In genomic region chr4:190179030-190179739, GRCh38 we compare ENCODE assay signal across 11 cellular contexts. TPM values are rescaled to one million over a fixed set of nuclear protein-coding genes. Genes with fewer than 3 reads are reported as not detected.
A peak's percentile ranks its signal among the peaks of the same experiment; 100 is the strongest.
DNase-seq lines count a peak whose midpoint lies in the region; ATAC-seq and TF ChIP-seq lines count a peak whose summit lies in the region.
"Not testable (repeated sequence)": the region's sequence is repeated elsewhere in the genome, so short reads cannot be mapped to it uniquely, and the experiment has no call there.
"Had no signal": no experiment of that assay in that cellular context is flagged by ENCODE, and none has a peak within 500 bp of the region (broad histone marks: within the 10 kb centered on the region; RNA-seq: fewer than 3 reads in every experiment).

No MANE protein-coding gene starts in this region.

- H3K4me1 Mint-ChIP-seq in activated CD4-positive, alpha-beta memory T cell treated with anti-CD3 and anti-CD28 coated beads, Interleukin-2, amount 10 ng/mL, durations not matched to agents 7 days and 5 days; natural killer cell: not testable (repeated sequence)

- not testable (repeated sequence) for H3K27me3 ChIP-seq in gastroesophageal sphincter

- POLR2A ChIA-PET in activated CD4-positive, alpha-beta memory T cell treated with anti-CD3 and anti-CD28 coated beads, Interleukin-2, amount 10 ng/mL, durations not matched to agents 7 days and 5 days (lab: Charles Lee), result not testable (repeated sequence)

- DNase-seq in activated CD4-positive, alpha-beta memory T cell treated with anti-CD3 and anti-CD28 coated beads, Interleukin-2, amount 10 ng/mL, durations not matched to agents 7 days and 5 days, result peak; percentile 14
- DNase-seq in natural killer cell, result not testable (repeated sequence)

- not testable (repeated sequence) for TF ChIP-seq POLR2A in gastroesophageal sphincter (IDR thresholded peaks at IDR 0.05)

- H3K4me3 ChIP-seq in gastroesophageal sphincter, result not testable (repeated sequence)

- H3K27ac ChIP-seq in gastroesophageal sphincter, result not testable (repeated sequence)

- intact Hi-C loops in natural killer cell (cut with micrococcal nuclease), result not testable (repeated sequence)

- ATAC-seq in GM19023 (IDR thresholded peaks at IDR 0.05; ENCODE audit: unreplicated experiment) (peak; percentile 51), GM21576 (IDR thresholded peaks at IDR 0.05; ENCODE audit: unreplicated experiment) (peak; percentile 53), HG02938 (IDR thresholded peaks at IDR 0.05; ENCODE audit: unreplicated experiment) (peak; percentile 48), HG03432 (IDR thresholded peaks at IDR 0.05; ENCODE audit: unreplicated experiment) (peak; percentile 61), gastroesophageal sphincter (peak; percentile 85), natural killer cell (peak in 2 of 3 donors; percentile 53 to 74)

- H3K27ac Mint-ChIP-seq in activated CD4-positive, alpha-beta memory T cell treated with anti-CD3 and anti-CD28 coated beads, Interleukin-2, amount 10 ng/mL, durations not matched to agents 7 days and 5 days; natural killer cell: not testable (repeated sequence)

- 36 to 43% methylated on average over 1 to 2 of the region's 2 CpGs for WGBS in gastroesophageal sphincter (ENCODE audit: low coverage in 1 of 2), 2 donors

- CTCF ChIA-PET in activated CD4-positive, alpha-beta memory T cell treated with anti-CD3 and anti-CD28 coated beads, Interleukin-2, amount 10 ng/mL, durations not matched to agents 7 days and 5 days (lab: Charles Lee), result not testable (repeated sequence)

- TF ChIP-seq EP300 in gastroesophageal sphincter (IDR thresholded peaks at IDR 0.05), result not testable (repeated sequence)

- H3K4me3 Mint-ChIP-seq in activated CD4-positive, alpha-beta memory T cell treated with anti-CD3 and anti-CD28 coated beads, Interleukin-2, amount 10 ng/mL, durations not matched to agents 7 days and 5 days; natural killer cell: not testable (repeated sequence)

- not testable (repeated sequence) for H3K27me3 Mint-ChIP-seq in activated CD4-positive, alpha-beta memory T cell treated with anti-CD3 and anti-CD28 coated beads, Interleukin-2, amount 10 ng/mL, durations not matched to agents 7 days and 5 days; natural killer cell (ENCODE audit: low read depth in 2 of 2)

- not testable (repeated sequence) for H3K36me3 ChIP-seq in gastroesophageal sphincter

- H3K9me3 ChIP-seq in gastroesophageal sphincter, result not testable (repeated sequence)

- H3K36me3 Mint-ChIP-seq in activated CD4-positive, alpha-beta memory T cell treated with anti-CD3 and anti-CD28 coated beads, Interleukin-2, amount 10 ng/mL, durations not matched to agents 7 days and 5 days (ENCODE audit: low read depth); natural killer cell: not testable (repeated sequence)

- TF ChIP-seq CTCF in gastroesophageal sphincter (IDR thresholded peaks at IDR 0.05); natural killer cell (IDR thresholded peaks at IDR 0.05): not testable (repeated sequence)

- not testable (repeated sequence) for H3K4me1 ChIP-seq in gastroesophageal sphincter

- H3K9me3 Mint-ChIP-seq in activated CD4-positive, alpha-beta memory T cell treated with anti-CD3 and anti-CD28 coated beads, Interleukin-2, amount 10 ng/mL, durations not matched to agents 7 days and 5 days; natural killer cell: not testable (repeated sequence)

RNA-seq across cellular contexts. Expression of gene DUX4, which starts 5.6 kb away (rescaled TPM):
- total RNA-seq in activated CD4-positive, alpha-beta memory T cell treated with anti-CD3 and anti-CD28 coated beads, Interleukin-2, amount 10 ng/mL, durations not matched to agents 7 days and 5 days, result not detected
- total RNA-seq in gastroesophageal sphincter (not detected), natural killer cell (not detected)
- total RNA-seq: activated B cell treated with CpG ODN at 0.5 μM for 24 hours, breast epithelium, HT1080, posterior vena cava had no signal
